Comparison of ENCODE assay signal across 25 cellular contexts in the genomic region with DNA sequence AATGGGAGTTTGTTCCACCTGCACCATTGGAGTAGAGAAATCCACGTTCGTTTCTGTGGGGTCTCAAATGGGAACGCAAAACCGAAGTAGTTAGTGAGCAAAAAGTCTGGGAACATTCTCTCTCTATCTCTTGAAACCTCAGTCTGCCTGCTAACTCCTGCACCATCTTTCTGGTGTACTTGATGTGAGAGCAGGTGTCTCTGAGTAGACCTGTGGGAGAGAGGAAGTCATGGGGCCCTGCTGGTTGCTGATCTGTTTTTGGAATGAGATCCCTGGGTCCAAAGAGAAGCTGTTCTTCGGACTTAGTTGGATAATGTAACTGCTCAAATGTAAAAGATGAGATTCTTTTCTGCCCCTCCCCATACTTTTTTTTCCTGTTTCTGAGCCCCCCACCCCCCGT.
"Had no signal": no experiment of that assay in that cellular context is flagged by ENCODE, and none has a peak within 500 bp of the region (broad histone marks: within the 10 kb centered on the region; RNA-seq: fewer than 3 reads in every experiment).

No MANE protein-coding gene starts in this region.

- H3K9me3 ChIP-seq: breast epithelium, left lung, ovary, psoas muscle, right atrium auricular region, stomach, suprapubic skin, tibial nerve had no signal

- H3K27ac ChIP-seq: breast epithelium, ovary, psoas muscle, right atrium auricular region, suprapubic skin, tibial nerve had no signal

- ATAC-seq: activated CD4-positive, alpha-beta T cell treated with anti-CD3 and anti-CD28 coated beads for 36 hours; effector memory CD8-positive, alpha-beta T cell; esophagus mucosa had no signal

- H3K4me3 Mint-ChIP-seq: activated B cell treated with CpG ODN at 0.5 μM for 24 hours; activated CD4-positive, alpha-beta T cell treated with anti-CD3 and anti-CD28 coated beads for 36 hours; activated naive CD4-positive, alpha-beta T cell treated with anti-CD3 and anti-CD28 coated beads for 36 hours; central memory CD8-positive, alpha-beta T cell; effector memory CD8-positive, alpha-beta T cell; naive B cell had no signal

- DNase-seq: activated B cell treated with CpG ODN at 0.5 μM for 24 hours; activated CD4-positive, alpha-beta T cell treated with anti-CD3 and anti-CD28 coated beads for 36 hours; activated CD4-positive, alpha-beta T cell treated with anti-CD3 and anti-CD28 coated beads, Interleukin-2, amount 50 U/mL, for 4 hours; activated effector memory CD4-positive, alpha-beta T cell treated with Interleukin-2 at 50 U/mL for 16 hours; activated naive CD4-positive, alpha-beta T cell treated with anti-CD3 and anti-CD28 coated beads for 36 hours; activated naive CD8-positive, alpha-beta T cell treated with anti-CD3 and anti-CD28 coated beads, Interleukin-2, amount 10 ng/mL, durations not matched to agents 7 days and 5 days; activated T-cell treated with anti-CD3 and anti-CD28 coated beads, Interleukin-2, amount 50 U/mL, for 48 hours; amniotic stem cell; effector memory CD8-positive, alpha-beta T cell; glutamatergic neuron; kidney glomerular epithelial cell; naive B cell; ovary; psoas muscle; stimulated activated CD4-positive, alpha-beta T cell treated with anti-CD3 and anti-CD28 coated beads, Interleukin-4, amount 100 ng/mL, for 4 hours; stomach had no signal

- H3K9me3 Mint-ChIP-seq: activated B cell treated with CpG ODN at 0.5 μM for 24 hours; activated naive CD4-positive, alpha-beta T cell treated with anti-CD3 and anti-CD28 coated beads for 36 hours; activated naive CD8-positive, alpha-beta T cell treated with anti-CD3 and anti-CD28 coated beads, Interleukin-2, amount 10 ng/mL, durations not matched to agents 7 days and 5 days; central memory CD8-positive, alpha-beta T cell; effector memory CD8-positive, alpha-beta T cell; naive B cell had no signal

- H3K27ac Mint-ChIP-seq: activated B cell treated with CpG ODN at 0.5 μM for 24 hours; activated naive CD4-positive, alpha-beta T cell treated with anti-CD3 and anti-CD28 coated beads for 36 hours; effector memory CD8-positive, alpha-beta T cell had no signal

- H3K36me3 ChIP-seq: breast epithelium, ovary had no signal

- H3K27me3 ChIP-seq: breast epithelium, dorsolateral prefrontal cortex, left lung, ovary, right atrium auricular region, stomach, suprapubic skin, tibial nerve had no signal

- H3K4me1 ChIP-seq: breast epithelium, tibial nerve had no signal

- H3K27me3 Mint-ChIP-seq: activated B cell treated with CpG ODN at 0.5 μM for 24 hours; activated CD4-positive, alpha-beta T cell treated with anti-CD3 and anti-CD28 coated beads for 36 hours; activated naive CD8-positive, alpha-beta T cell treated with anti-CD3 and anti-CD28 coated beads, Interleukin-2, amount 10 ng/mL, durations not matched to agents 7 days and 5 days; central memory CD8-positive, alpha-beta T cell; effector memory CD8-positive, alpha-beta T cell; naive B cell had no signal

- H3K4me3 ChIP-seq: breast epithelium, dorsolateral prefrontal cortex, left lung, lung, ovary, psoas muscle, right atrium auricular region, stomach, suprapubic skin, tibial nerve had no signal
